19 cellular contexts compared by ENCODE assay signal in genomic region chr7:37112882-37113281, GRCh38.
DNase-seq lines count a peak whose midpoint lies in the region; ATAC-seq and TF ChIP-seq lines count a peak whose summit lies in the region.
"Had no signal": no experiment of that assay in that cellular context is flagged by ENCODE, and none has a peak within 500 bp of the region (broad histone marks: within the 10 kb centered on the region; RNA-seq: fewer than 3 reads in every experiment).

No MANE protein-coding gene starts in this region.

- intact Hi-C loops in activated T-helper 1 cell treated with anti-CD3 and anti-CD28 coated beads, Interleukin-12 subunit alpha, Interleukin-12 subunit beta, Interleukin-2, Interleukin-4 antibody, amounts not matched to agents 30 ng/mL and 10 ng/mL and 1 ng/mL, durations not matched to agents 14 hours and 24 hours and 36 hours (cut with micrococcal nuclease) = no loop called here

- no peak for DNase-seq in stimulated activated naive CD8-positive, alpha-beta T cell treated with anti-CD3 and anti-CD28 coated beads, Interleukin-15, Interleukin-2, amounts not matched to agents 100 U/mL and 50 U/mL, for 24 hours
- no peak for DNase-seq in activated T-helper 1 cell treated with anti-CD3 and anti-CD28 coated beads, Interleukin-12 subunit alpha, Interleukin-12 subunit beta, Interleukin-2, Interleukin-4 antibody, amounts not matched to agents 30 ng/mL and 10 ng/mL and 1 ng/mL, durations not matched to agents 14 hours and 24 hours and 36 hours (ENCODE audit: low spot score)
- DNase-seq in fibroblast of mammary gland (ENCODE audit: low read depth) (peak; percentile 17), SW 1271 (lab: John Stamatoyannopoulos, UW) (no peak), NOMO-1 treated with dmso at 0.1 percent for 144 hours (lab: John Stamatoyannopoulos, UW; ENCODE audit: unreplicated experiment) (no peak), 8988T (no peak)
- DNase-seq: ACHN; Caco-2; CD4-positive, CD25-positive, alpha-beta regulatory T cell; HCEC 1CT; Karpas-422; MV-4-11; NCI-H1417 treated with DMSO at 0.1 percent for 48 hours; NCI-H2029; NCI-H2171; NCI-H446; NCI-H69; NK-92 treated with Interleukin-12 subunit alpha and Interleukin-12 subunit beta, amount 100 ng/mL, for 24 hours had no signal

- H3K36me3 Mint-ChIP-seq in stimulated activated naive CD8-positive, alpha-beta T cell treated with anti-CD3 and anti-CD28 coated beads, Interleukin-15, Interleukin-2, amounts not matched to agents 100 ng/mL and 50 ng/mL, for 24 hours (ENCODE audit: low read depth) = peaks cover 40% of the 10 kb centered on the region
- H3K36me3 Mint-ChIP-seq in activated T-helper 1 cell treated with anti-CD3 and anti-CD28 coated beads, Interleukin-12 subunit alpha, Interleukin-12 subunit beta, Interleukin-2, Interleukin-4 antibody, amounts not matched to agents 30 ng/mL and 10 ng/mL and 1 ng/mL, durations not matched to agents 14 hours and 24 hours and 36 hours (ENCODE audit: low read depth) = peaks cover 21% of the 10 kb centered on the region

- peak overlapping the region; percentile 81 for H3K27ac Mint-ChIP-seq in stimulated activated naive CD8-positive, alpha-beta T cell treated with anti-CD3 and anti-CD28 coated beads, Interleukin-15, Interleukin-2, amounts not matched to agents 100 ng/mL and 50 ng/mL, for 24 hours
- H3K27ac Mint-ChIP-seq in activated T-helper 1 cell treated with anti-CD3 and anti-CD28 coated beads, Interleukin-12 subunit alpha, Interleukin-12 subunit beta, Interleukin-2, Interleukin-4 antibody, amounts not matched to agents 30 ng/mL and 10 ng/mL and 1 ng/mL, durations not matched to agents 14 hours and 24 hours and 36 hours = peak overlapping the region; percentile 70

- H3K9me3 Mint-ChIP-seq in stimulated activated naive CD8-positive, alpha-beta T cell treated with anti-CD3 and anti-CD28 coated beads, Interleukin-15, Interleukin-2, amounts not matched to agents 100 ng/mL and 50 ng/mL, for 24 hours = peaks cover 4% of the 10 kb centered on the region
- no peaks in the 10 kb centered on the region for H3K9me3 Mint-ChIP-seq in activated T-helper 1 cell treated with anti-CD3 and anti-CD28 coated beads, Interleukin-12 subunit alpha, Interleukin-12 subunit beta, Interleukin-2, Interleukin-4 antibody, amounts not matched to agents 30 ng/mL and 10 ng/mL and 1 ng/mL, durations not matched to agents 14 hours and 24 hours and 36 hours

- H3K4me3 ChIP-seq in fibroblast of mammary gland (ENCODE audit: control insufficient read depth, low read depth, low read length) = no peak overlapping the region

- H3K4me1 Mint-ChIP-seq in stimulated activated naive CD8-positive, alpha-beta T cell treated with anti-CD3 and anti-CD28 coated beads, Interleukin-15, Interleukin-2, amounts not matched to agents 100 ng/mL and 50 ng/mL, for 24 hours (ENCODE audit: low read depth) = peaks cover 71% of the 10 kb centered on the region
- H3K4me1 Mint-ChIP-seq in activated T-helper 1 cell treated with anti-CD3 and anti-CD28 coated beads, Interleukin-12 subunit alpha, Interleukin-12 subunit beta, Interleukin-2, Interleukin-4 antibody, amounts not matched to agents 30 ng/mL and 10 ng/mL and 1 ng/mL, durations not matched to agents 14 hours and 24 hours and 36 hours (ENCODE audit: low read depth) = peaks cover 45% of the 10 kb centered on the region

- H3K4me3 Mint-ChIP-seq in stimulated activated naive CD8-positive, alpha-beta T cell treated with anti-CD3 and anti-CD28 coated beads, Interleukin-15, Interleukin-2, amounts not matched to agents 100 ng/mL and 50 ng/mL, for 24 hours = no peak overlapping the region
- no peak overlapping the region for H3K4me3 Mint-ChIP-seq in activated T-helper 1 cell treated with anti-CD3 and anti-CD28 coated beads, Interleukin-12 subunit alpha, Interleukin-12 subunit beta, Interleukin-2, Interleukin-4 antibody, amounts not matched to agents 30 ng/mL and 10 ng/mL and 1 ng/mL, durations not matched to agents 14 hours and 24 hours and 36 hours
- H3K4me3 Mint-ChIP-seq: CD4-positive, CD25-positive, alpha-beta regulatory T cell had no signal

- no peak for ATAC-seq in stimulated activated naive CD8-positive, alpha-beta T cell treated with anti-CD3 and anti-CD28 coated beads, Interleukin-15, Interleukin-2, amounts not matched to agents 100 U/mL and 50 U/mL, for 24 hours

- H3K27me3 Mint-ChIP-seq in stimulated activated naive CD8-positive, alpha-beta T cell treated with anti-CD3 and anti-CD28 coated beads, Interleukin-15, Interleukin-2, amounts not matched to agents 100 ng/mL and 50 ng/mL, for 24 hours = no peaks in the 10 kb centered on the region
- H3K27me3 Mint-ChIP-seq in activated T-helper 1 cell treated with anti-CD3 and anti-CD28 coated beads, Interleukin-12 subunit alpha, Interleukin-12 subunit beta, Interleukin-2, Interleukin-4 antibody, amounts not matched to agents 30 ng/mL and 10 ng/mL and 1 ng/mL, durations not matched to agents 14 hours and 24 hours and 36 hours (ENCODE audit: insufficient read depth) = no peaks in the 10 kb centered on the region
- H3K27me3 Mint-ChIP-seq: CD4-positive, CD25-positive, alpha-beta regulatory T cell had no signal

- no peak for TF ChIP-seq CTCF in fibroblast of mammary gland (conservative IDR thresholded peaks at IDR 0.05; ENCODE audit: control insufficient read depth, insufficient read depth, low read depth, low read length)
